8 cellular contexts compared by ENCODE assay signal in genomic region chr2:85611705-85612587, GRCh38. TPM values are rescaled to one million over a fixed set of nuclear protein-coding genes. Genes with fewer than 3 reads are reported as not detected.
DNase-seq lines count a peak whose midpoint lies in the region; ATAC-seq and TF ChIP-seq lines count a peak whose summit lies in the region.

TSS of gene C2orf68 (minus strand) at chr2:85612066. CDS start at chr2:85611984, 82 bp downstream.

- DNase-seq in DMS153 treated with DMSO at 0.1 percent for 48 hours (lab: John Stamatoyannopoulos, UW; ENCODE audit: unreplicated experiment) (peak; percentile 81), HuH-7 (ENCODE audit: low spot score) (peak; percentile 96)
- DNase-seq in activated T-cell treated with anti-CD3 and anti-CD28 coated beads, Interleukin-2, amount 50 U/mL, for 24 hours = peak; percentile 91
- DNase-seq in stimulated activated CD8-positive, alpha-beta memory T cell treated with anti-CD3 and anti-CD28 coated beads, Interleukin-7, amount 100 ng/mL, for 24 hours (ENCODE audit: low read depth) = peak; percentile 76

- 8 to 11% methylated on average over 69 to 73 of the region's 73 CpGs for WGBS in esophagus, 2 donors

- H3K4me1 ChIP-seq in esophagus (ENCODE audit: control insufficient read depth in 2 of 2, insufficient read depth in 2 of 2, low read length in 1 of 2) (peaks cover 3 to 8% of the 10 kb centered on the region in 2 donors), muscle layer of colon (ENCODE audit: insufficient read depth, low read length) (peaks cover 19% of the 10 kb centered on the region)

- no peaks in the 10 kb centered on the region for H3K27me3 ChIP-seq in esophagus (ENCODE audit: control insufficient read depth in 1 of 2, insufficient read depth in 2 of 2, low read length in 2 of 2)
- H3K27me3 ChIP-seq in muscle layer of colon (ENCODE audit: control insufficient read depth in 1 of 2, insufficient read depth in 2 of 2, low read length in 2 of 2) = no peaks in the 10 kb centered on the region

- H3K4me3 ChIP-seq in esophagus (ENCODE audit: low read depth in 1 of 2, low read length in 2 of 2) = peak within 1 kb of the TSS; percentile 89 to 94
- peak within 1 kb of the TSS; percentile 66 to 94 for H3K4me3 ChIP-seq in muscle layer of colon (ENCODE audit: low read depth in 1 of 2, low read length in 2 of 2)

- H3K27ac ChIP-seq in esophagus (ENCODE audit: low read depth in 2 of 2, low read length in 1 of 2) (peak within 1 kb of the TSS; percentile 92), muscle layer of colon (ENCODE audit: low read depth, low read length) (peak within 1 kb of the TSS; percentile 87)

- H3K9me3 ChIP-seq in esophagus (ENCODE audit: control insufficient read depth in 2 of 2, insufficient read depth in 1 of 2, low read depth in 1 of 2, low read length in 1 of 2) (no peaks in the 10 kb centered on the region), muscle layer of colon (ENCODE audit: low read length) (no peaks in the 10 kb centered on the region)

- H3K9me3 Mint-ChIP-seq in activated T-cell treated with anti-CD3 and anti-CD28 coated beads, Interleukin-2, amount 50 U/mL, for 24 hours = no peaks in the 10 kb centered on the region

- H3K36me3 Mint-ChIP-seq in activated T-cell treated with anti-CD3 and anti-CD28 coated beads, Interleukin-2, amount 50 U/mL, for 24 hours (ENCODE audit: low read depth) = peaks cover 48% of the 10 kb centered on the region

- no peaks in the 10 kb centered on the region for H3K27me3 Mint-ChIP-seq in activated T-cell treated with anti-CD3 and anti-CD28 coated beads, Interleukin-2, amount 50 U/mL, for 24 hours

- H3K27ac Mint-ChIP-seq in activated T-cell treated with anti-CD3 and anti-CD28 coated beads, Interleukin-2, amount 50 U/mL, for 24 hours = peak within 1 kb of the TSS; percentile 94

- H3K4me1 Mint-ChIP-seq in activated T-cell treated with anti-CD3 and anti-CD28 coated beads, Interleukin-2, amount 50 U/mL, for 24 hours (ENCODE audit: low read depth) = peaks cover 38% of the 10 kb centered on the region

- H3K36me3 ChIP-seq in esophagus (ENCODE audit: control insufficient read depth in 2 of 2, insufficient read depth in 2 of 2, low read length in 1 of 2) = peaks cover 9 to 11% of the 10 kb centered on the region in 2 donors
- H3K36me3 ChIP-seq in muscle layer of colon (ENCODE audit: insufficient read depth, low read length) = peaks cover 25% of the 10 kb centered on the region

- H3K9ac ChIP-seq in muscle layer of colon (ENCODE audit: low read length) = peak within 1 kb of the TSS; percentile 83

- ATAC-seq in GM21515 (IDR thresholded peaks at IDR 0.05; ENCODE audit: unreplicated experiment) = peak; percentile 74

- peak within 1 kb of the TSS; percentile 94 for H3K4me3 Mint-ChIP-seq in activated T-cell treated with anti-CD3 and anti-CD28 coated beads, Interleukin-2, amount 50 U/mL, for 24 hours

TF ChIP-seq in PFSK-1, 5 proteins besides CTCF, POLR2A, EP300 and RAD21:
- TF ChIP-seq FOXP2 (optimal IDR thresholded peaks at IDR 0.05; ENCODE audit: borderline replicate concordance, extremely low read depth, extremely low read length, insufficient read depth) (peak; percentile 78), TAF1 (IDR thresholded peaks at IDR 0.05; ENCODE audit: borderline replicate concordance, insufficient read depth, low read length) (peak; percentile 85; the same call in 1 of the 2 replicates), SIN3A (IDR thresholded peaks at IDR 0.05; ENCODE audit: borderline replicate concordance, insufficient read depth, low read length) (no peak), REST (IDR thresholded peaks at IDR 0.05; ENCODE audit: insufficient read depth in 1 of 2, low read depth in 2 of 2, low read length in 2 of 2) (no peak), POLR2AphosphoS5 (IDR thresholded peaks at IDR 0.05; ENCODE audit: low read depth, low read length) (peak; percentile 91)

RNA-seq across cellular contexts. Expression of gene C2orf68, which starts in this region (rescaled TPM):
- 28.4 TPM for polyA plus RNA-seq in PFSK-1 (2012; ENCODE audit: insufficient read length, low read depth)
- polyA plus RNA-seq in esophagus = 10 to 100 TPM; 13.8 to 31.7 TPM

Comparison
In these comparisons a context has a peak if more than half of its experiments do, and no peak if none do; other contexts are left out.
1. Peak in every context shown above with its lines: DNase-seq, ATAC-seq, H3K4me3 ChIP-seq and H3K27ac ChIP-seq.